ENCODE assay signal across 26 cellular contexts in genomic region chr1:15983275-15983674, GRCh38. TPM values are rescaled to one million over a fixed set of nuclear protein-coding genes. Genes with fewer than 3 reads are reported as not detected.
"Had no signal": no experiment of that assay in that cellular context is flagged by ENCODE, and none has a peak within 500 bp of the region (broad histone marks: within the 10 kb centered on the region; RNA-seq: fewer than 3 reads in every experiment).

No MANE protein-coding gene starts in this region.

- H3K4me3 ChIP-seq: MG63, SK-N-MC had no signal

- ATAC-seq: activated CD4-positive, CD25-positive, alpha-beta regulatory T cell treated with anti-CD3 and anti-CD28 coated beads, Interleukin-2, amount 50 U/mL, for 24 hours; activated CD8-positive, alpha-beta T cell treated with anti-CD3 and anti-CD28 coated beads, Interleukin-2, amount 10 ng/mL, durations not matched to agents 7 days and 5 days; activated naive CD4-positive, alpha-beta T cell treated with anti-CD3 and anti-CD28 coated beads, Interleukin-2, amount 50 U/mL, for 72 hours; activated naive CD8-positive, alpha-beta T cell treated with anti-CD3 and anti-CD28 coated beads, Interleukin-2, amount 50 U/mL, for 24 hours; Panc1; T-cell had no signal

- H3K36me3 ChIP-seq: MG63, WERI-Rb-1 had no signal

- DNase-seq: activated CD4-positive, alpha-beta T cell treated with anti-CD3 and anti-CD28 coated beads for 48 hours; activated CD4-positive, alpha-beta T cell treated with anti-CD3 and anti-CD28 coated beads, Interleukin-2, amount 50 U/mL, for 4 hours; activated CD8-positive, alpha-beta memory T cell treated with anti-CD3 and anti-CD28 coated beads, Interleukin-2, amount 50 U/mL, for 48 hours; activated CD8-positive, alpha-beta T cell treated with anti-CD3 and anti-CD28 coated beads, Interleukin-2, amount 10 ng/mL, durations not matched to agents 7 days and 5 days; activated naive CD8-positive, alpha-beta T cell treated with anti-CD3 and anti-CD28 coated beads, Interleukin-2, amount 50 U/mL, for 24 hours; activated T-cell treated with anti-CD3 and anti-CD28 coated beads, Interleukin-2, amount 50 U/mL, for 1 hour; amygdala; MG63; NCI-H1105; NCI-H1436; NCI-H1694 treated with DMSO at 0.1 percent for 48 hours; NCI-H2029 treated with DMSO at 0.1 percent for 48 hours; NCI-H345; NCI-H510A; NCI-H526 treated with DMSO at 0.1 percent for 48 hours; NK-92 treated with Interleukin-12 subunit alpha and Interleukin-12 subunit beta, amount 100 ng/mL, for 24 hours; OCI-M1; RPMI8226; T-cell; T-helper 2 cell; WERI-Rb-1 had no signal

- H3K27me3 ChIP-seq: MG63 had no signal

- H3K27ac ChIP-seq: SK-N-MC, WERI-Rb-1 had no signal

RNA-seq across cellular contexts. Expression of gene SRARP, which starts 20.8 kb away (rescaled TPM):
- total RNA-seq: activated CD8-positive, alpha-beta T cell treated with anti-CD3 and anti-CD28 coated beads, Interleukin-2, amount 10 ng/mL, durations not matched to agents 7 days and 5 days; activated naive CD4-positive, alpha-beta T cell treated with anti-CD3 and anti-CD28 coated beads, Interleukin-2, amount 50 U/mL, for 72 hours; cardiac septum; T-cell had no signal

RNA-seq across cellular contexts. Expression of gene HSPB7, which starts 34.6 kb away (rescaled TPM):
- total RNA-seq: activated CD8-positive, alpha-beta T cell treated with anti-CD3 and anti-CD28 coated beads, Interleukin-2, amount 10 ng/mL, durations not matched to agents 7 days and 5 days; activated naive CD4-positive, alpha-beta T cell treated with anti-CD3 and anti-CD28 coated beads, Interleukin-2, amount 50 U/mL, for 72 hours had no signal

RNA-seq across cellular contexts. Expression of gene CLCNKA, which starts 38.6 kb away (rescaled TPM):
- total RNA-seq: activated CD8-positive, alpha-beta T cell treated with anti-CD3 and anti-CD28 coated beads, Interleukin-2, amount 10 ng/mL, durations not matched to agents 7 days and 5 days; T-cell had no signal
